Comparison of ENCODE assay signal across 22 cellular contexts in the genomic region with DNA sequence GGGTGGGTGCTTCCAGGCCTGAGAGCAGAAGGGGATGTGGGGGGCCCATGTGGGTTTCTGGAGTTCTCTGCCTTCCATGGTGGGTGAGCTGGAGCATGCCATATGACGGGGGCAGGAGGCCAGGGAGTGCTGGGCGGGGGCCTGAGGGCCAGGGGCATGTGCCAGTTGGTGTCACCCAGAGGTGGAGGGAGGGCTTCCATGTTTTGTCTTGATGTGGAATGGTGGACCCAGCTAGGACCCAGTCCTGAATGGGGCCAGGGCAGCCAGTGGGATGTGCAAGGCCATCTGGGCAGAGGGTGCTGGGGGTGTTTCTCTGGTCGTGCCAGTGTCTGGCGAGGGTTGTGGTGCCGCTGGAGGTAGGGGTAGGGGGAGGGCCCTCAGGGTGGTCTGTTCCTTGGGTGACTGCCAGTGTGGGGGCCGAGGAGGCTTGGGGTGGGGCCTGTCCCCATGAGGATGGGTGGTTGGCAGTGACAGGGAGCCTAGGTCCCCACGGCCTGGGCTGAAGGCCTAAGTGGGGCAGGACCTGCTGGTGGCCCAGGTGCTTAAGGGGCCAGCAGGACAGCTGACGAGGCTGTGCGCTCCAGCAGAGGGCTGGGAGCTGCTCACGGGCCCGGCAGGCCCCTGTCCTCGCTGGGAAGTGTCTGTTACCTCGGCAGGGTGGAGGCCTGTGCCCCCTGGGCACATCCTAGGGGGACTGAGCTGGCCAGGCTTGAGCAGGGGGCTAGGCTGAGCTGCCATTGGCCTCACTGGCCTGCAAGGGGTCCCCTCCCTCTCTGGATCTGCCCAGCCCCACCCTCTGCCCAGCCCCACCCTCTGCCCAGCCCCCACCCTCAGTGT. TPM values are rescaled to one million over a fixed set of nuclear protein-coding genes. Genes with fewer than 3 reads are reported as not detected.
DNase-seq lines count a peak whose midpoint lies in the region; ATAC-seq and TF ChIP-seq lines count a peak whose summit lies in the region.
"Had no signal": no experiment of that assay in that cellular context is flagged by ENCODE, and none has a peak within 500 bp of the region (broad histone marks: within the 10 kb centered on the region; RNA-seq: fewer than 3 reads in every experiment).

No MANE protein-coding gene starts in this region.

- H3K36me3 Mint-ChIP-seq in CD14-positive monocyte, result no peaks in the 10 kb centered on the region
- H3K36me3 Mint-ChIP-seq: activated naive CD8-positive, alpha-beta T cell had no signal

- peaks cover 0 to 2% (median 0%) of the 10 kb centered on the region in 7 donors for H3K9me3 Mint-ChIP-seq in CD14-positive monocyte
- H3K9me3 Mint-ChIP-seq: dendritic cell treated with granulocyte-macrophage colony-stimulating factor and Interleukin-4, amounts not matched to agents 40 ng/mL and 50 ng/mL, for 4 days; HFFc6 had no signal

- peaks cover 8% of the 10 kb centered on the region for H4K20me1 ChIP-seq in osteoblast (ENCODE audit: insufficient read depth, low read length)

- H3K79me2 ChIP-seq in osteoblast (ENCODE audit: insufficient read depth, low read length), result no peaks in the 10 kb centered on the region

- no peak overlapping the region for H2AFZ ChIP-seq in osteoblast (ENCODE audit: low read length)

- H3K4me1 Mint-ChIP-seq in CD14-positive monocyte, result no peaks in the 10 kb centered on the region

- ATAC-seq in HG02623 (IDR thresholded peaks at IDR 0.05; ENCODE audit: unreplicated experiment), result no peak
- ATAC-seq: foreskin keratinocyte, left cardiac atrium had no signal

- H3K4me2 ChIP-seq in osteoblast (ENCODE audit: insufficient read depth, low read length), result no peak overlapping the region

- H3K9me3 ChIP-seq in adrenal gland (replicated peaks in 1 of 3) (no peaks in the 10 kb centered on the region), osteoblast (ENCODE audit: low read depth, low read length) (no peaks in the 10 kb centered on the region)
- H3K9me3 ChIP-seq: neutrophil, SJSA1 had no signal

- H3K4me1 ChIP-seq in adrenal gland (replicated peaks in 1 of 2) (peaks cover 13 to 15% of the 10 kb centered on the region in 2 donors), osteoblast (ENCODE audit: insufficient read depth, low read length) (no peaks in the 10 kb centered on the region)
- H3K4me1 ChIP-seq: foreskin keratinocyte, SJSA1 had no signal

- TF ChIP-seq CTCF in CD14-positive monocyte (IDR thresholded peaks at IDR 0.05), result no peak
- TF ChIP-seq CTCF in adrenal gland (IDR thresholded peaks at IDR 0.05), result no peak
- no peak for TF ChIP-seq CTCF in osteoblast (IDR thresholded peaks at IDR 0.05; ENCODE audit: extremely low read depth, low read depth, low read length)

- H3K36me3 ChIP-seq in adrenal gland (replicated peaks in 1 of 2) (peaks cover 0 to 12% of the 10 kb centered on the region in 2 donors), osteoblast (ENCODE audit: insufficient read depth, low read length) (peaks cover 5% of the 10 kb centered on the region)
- H3K36me3 ChIP-seq: neutrophil had no signal

- H3K27me3 Mint-ChIP-seq in CD14-positive monocyte (ENCODE audit: low read depth in 3 of 3), result peaks cover 0 to 6% (median 1%) of the 10 kb centered on the region in 3 donors
- H3K27me3 Mint-ChIP-seq: activated naive CD8-positive, alpha-beta T cell had no signal

- no peak overlapping the region for H3K4me3 Mint-ChIP-seq in CD14-positive monocyte
- H3K4me3 Mint-ChIP-seq: activated naive CD8-positive, alpha-beta T cell; dendritic cell treated with granulocyte-macrophage colony-stimulating factor and Interleukin-4, amounts not matched to agents 40 ng/mL and 50 ng/mL, for 4 days; HFFc6 had no signal

- TF ChIP-seq POLR2A in adrenal gland (IDR thresholded peaks at IDR 0.05), result no peak

- no peak overlapping the region for H3K27ac Mint-ChIP-seq in CD14-positive monocyte
- H3K27ac Mint-ChIP-seq: activated naive CD8-positive, alpha-beta T cell; dendritic cell treated with granulocyte-macrophage colony-stimulating factor and Interleukin-4, amounts not matched to agents 40 ng/mL and 50 ng/mL, for 4 days; HFFc6 had no signal

- intact Hi-C loops in CD14-positive monocyte (cut with micrococcal nuclease) (no loop called here), adrenal gland (cut with DNase I) (no loop called here)

- H3K27me3 ChIP-seq in adrenal gland (no peaks in the 10 kb centered on the region), osteoblast (ENCODE audit: insufficient read depth, low read length) (no peaks in the 10 kb centered on the region)
- H3K27me3 ChIP-seq: foreskin keratinocyte, neutrophil, SJSA1 had no signal

- DNase-seq in Ammon's horn (ENCODE audit: low spot score) (peak; percentile 1), CD14-positive monocyte (ENCODE audit: low spot score) (peak; percentile 40), adrenal gland (peak in 5 of 7 donors; percentile 13 to 51 (median 15)), osteoblast (ENCODE audit: insufficient read length, low spot score, missing footprints) (peak; percentile 81), DMS 273 (lab: John Stamatoyannopoulos, UW; ENCODE audit: unreplicated experiment) (no peak), NCI-H1048 (lab: John Stamatoyannopoulos, UW) (no peak)
- DNase-seq: DMS 273 treated with DMSO at 0.1 percent for 48 hours; foreskin keratinocyte; HFFc6; left cardiac atrium; NCI-H1092 treated with DMSO at 0.1 percent for 48 hours; NCI-H526 treated with DMSO at 0.1 percent for 48 hours; stimulated activated CD4-positive, alpha-beta T cell treated with anti-CD3 and anti-CD28 coated beads, Interleukin-4, amount 100 ng/mL, for 4 hours; T-helper 9 cell had no signal

- no peak overlapping the region for H3K27ac ChIP-seq in adrenal gland
- no peak overlapping the region for H3K27ac ChIP-seq in osteoblast (ENCODE audit: low read depth, low read length)
- H3K27ac ChIP-seq: C4-2B, epithelial cell of prostate, foreskin keratinocyte, KMS-11, neutrophil, SJSA1 had no signal

- 73 to 98% (median 83%) methylated on average over 8 to 13 of the region's 13 CpGs for WGBS in adrenal gland, 4 donors

- H3K4me3 ChIP-seq in adrenal gland, result no peak overlapping the region
- no peak overlapping the region for H3K4me3 ChIP-seq in osteoblast (ENCODE audit: insufficient read depth, low read length)
- H3K4me3 ChIP-seq: SJSA1 had no signal

RNA-seq across cellular contexts. Expression of gene CEP170B, which starts 26.8 kb away (rescaled TPM):
- not detected for polyA plus RNA-seq in CD14-positive monocyte
- total RNA-seq in adrenal gland, result 10 to 100 TPM; 13.8 to 25.1 (median 19.0) TPM
- polyA plus RNA-seq in adrenal gland, result 10 to 100 TPM in 2 of 3 donors, 1 to 10 TPM in 1; 2.8 to 29.4 (median 13.0) TPM
- 17.1 and 21.0 TPM in 2 replicates for total RNA-seq in osteoblast

RNA-seq across cellular contexts. Expression of gene PLD4, which starts 32.8 kb away (rescaled TPM):
- 10 to 100 TPM; 15.1 to 15.5 TPM for polyA plus RNA-seq in CD14-positive monocyte
- 1 to 10 TPM in 1 of 8 donors, under 1 TPM in 4, not detected in 3; 0.30 to 1.9 (median 0.50) TPM for total RNA-seq in adrenal gland
- 1 to 10 TPM in 1 of 3 donors, under 1 TPM in 2; 0.37 to 1.0 (median 0.64) TPM for polyA plus RNA-seq in adrenal gland
- total RNA-seq in osteoblast, result not detected in 2 replicates
- total RNA-seq: foreskin keratinocyte, SJSA1 had no signal

Comparison
In these comparisons a context has a peak if more than half of its experiments do, and no peak if none do; other contexts are left out.
1. DNase-seq: peak in Ammon's horn (single experiment), CD14-positive monocyte (single experiment), adrenal gland (5 of 7) and osteoblast (single experiment); none in DMS 273 (single experiment) and NCI-H1048 (single experiment).